ENCODE assay signal across 14 cellular contexts in the genomic region with DNA sequence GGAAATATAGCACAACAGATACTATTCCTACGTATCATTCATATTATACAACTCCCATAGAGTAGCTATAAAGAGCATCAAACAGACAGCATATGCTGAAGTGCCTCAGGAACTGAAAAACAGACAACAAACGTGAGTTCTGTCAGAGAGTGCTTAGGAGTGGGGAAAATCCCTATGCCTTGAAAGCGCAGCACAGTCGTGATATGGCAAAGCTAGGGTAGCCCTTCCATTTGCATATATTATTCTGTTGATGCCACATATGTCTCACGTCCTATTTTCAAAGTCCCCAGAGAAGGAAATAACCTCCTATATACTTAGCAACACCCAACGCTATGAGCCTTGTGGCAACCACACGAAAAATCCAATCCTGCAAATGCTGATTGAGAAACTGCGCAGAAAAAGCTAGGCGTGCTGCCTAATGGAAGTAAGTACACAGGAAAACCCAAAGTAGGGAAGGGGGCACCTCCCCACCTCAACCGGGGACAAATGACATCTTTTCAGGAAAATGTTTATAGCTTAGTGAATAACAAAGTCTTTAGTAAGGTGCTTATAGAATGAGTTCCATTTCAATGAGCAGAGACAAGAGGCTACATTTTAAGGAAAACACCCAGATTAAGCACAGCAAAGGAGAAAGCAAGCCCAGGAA.
DNase-seq lines count a peak whose midpoint lies in the region; ATAC-seq and TF ChIP-seq lines count a peak whose summit lies in the region.
"Had no signal": no experiment of that assay in that cellular context is flagged by ENCODE, and none has a peak within 500 bp of the region (broad histone marks: within the 10 kb centered on the region; RNA-seq: fewer than 3 reads in every experiment).

No MANE protein-coding gene starts in this region.

- no peak for TF ChIP-seq EP300 in esophagus muscularis mucosa (IDR thresholded peaks at IDR 0.05)

- no peak for TF ChIP-seq CTCF in esophagus muscularis mucosa (IDR thresholded peaks at IDR 0.05)
- TF ChIP-seq CTCF in lower lobe of right lung (IDR thresholded peaks at IDR 0.05) = no peak

- H3K36me3 ChIP-seq in esophagus muscularis mucosa = no peaks in the 10 kb centered on the region
- H3K36me3 ChIP-seq in lower lobe of right lung = no peaks in the 10 kb centered on the region

- TF ChIP-seq POLR2A in esophagus muscularis mucosa (IDR thresholded peaks at IDR 0.05; ENCODE audit: low read depth) = no peak

- H3K4me3 ChIP-seq in esophagus muscularis mucosa = no peak overlapping the region
- no peak overlapping the region for H3K4me3 ChIP-seq in lower lobe of right lung

- H3K27me3 ChIP-seq in esophagus muscularis mucosa (no peaks in the 10 kb centered on the region), lower lobe of right lung (ENCODE audit: low read depth) (no peaks in the 10 kb centered on the region)

- H3K4me1 ChIP-seq in esophagus muscularis mucosa (no peaks in the 10 kb centered on the region), lower lobe of right lung (no peaks in the 10 kb centered on the region)

- H3K27ac ChIP-seq in esophagus muscularis mucosa (replicated peaks in 1 of 4) = no peak overlapping the region
- no peak overlapping the region for H3K27ac ChIP-seq in lower lobe of right lung

- peak; percentile 86 for DNase-seq in esophagus muscularis mucosa (ENCODE audit: extremely low spot score)
- no peak for DNase-seq in lower lobe of right lung
- DNase-seq in kidney glomerular epithelial cell (lab: John Stamatoyannopoulos, UW) = no peak
- DNase-seq in NCI-H748 (lab: John Stamatoyannopoulos, UW; ENCODE audit: unreplicated experiment) = no peak
- no peak for DNase-seq in HuH-7 (ENCODE audit: low spot score)
- DNase-seq: activated CD4-positive, alpha-beta T cell treated with anti-CD3 and anti-CD28 coated beads for 1 hour; activated gamma-delta T cell; CD4-positive, alpha-beta T cell; head of caudate nucleus; left ventricle myocardium superior; NCI-H2107 had no signal

- WGBS in esophagus muscularis mucosa = 79% methylated on average over 10 of the region's 10 CpGs

- intact Hi-C loops in esophagus muscularis mucosa (cut with DNase I) (no loop called here), lower lobe of right lung (cut with DNase I) (no loop called here)

- ATAC-seq in GM18868 (IDR thresholded peaks at IDR 0.05; ENCODE audit: unreplicated experiment) (peak; percentile 77), GM21526 (IDR thresholded peaks at IDR 0.05; ENCODE audit: low FRiP score, unreplicated experiment) (peak; percentile 77), HG03045 (IDR thresholded peaks at IDR 0.05; ENCODE audit: unreplicated experiment) (peak; percentile 64), lower lobe of right lung (no peak)
- ATAC-seq: left ventricle myocardium superior had no signal

- H3K9me3 ChIP-seq in esophagus muscularis mucosa = peaks cover 0 to 13% (median 0%) of the 10 kb centered on the region in 4 donors
- H3K9me3 ChIP-seq in lower lobe of right lung = no peaks in the 10 kb centered on the region

Comparison
In these comparisons a context has a peak if more than half of its experiments do, and no peak if none do; other contexts are left out.
1. ATAC-seq: peak in GM18868 (single experiment), GM21526 (single experiment) and HG03045 (single experiment); none in lower lobe of right lung (0 of 2).